Comparison of ENCODE assay signal across 16 cellular contexts in genomic region chr18:2909431-2910140, GRCh38.
A peak's percentile ranks its signal among the peaks of the same experiment; 100 is the strongest.
DNase-seq lines count a peak whose midpoint lies in the region; ATAC-seq and TF ChIP-seq lines count a peak whose summit lies in the region.
"Had no signal": no experiment of that assay in that cellular context is flagged by ENCODE, and none has a peak within 500 bp of the region (broad histone marks: within the 10 kb centered on the region; RNA-seq: fewer than 3 reads in every experiment).

No MANE protein-coding gene starts in this region.

- no peaks in the 10 kb centered on the region for H3K9me3 Mint-ChIP-seq in activated naive CD4-positive, alpha-beta T cell treated with anti-CD3 and anti-CD28 coated beads, Interleukin-2, amount 10 ng/mL, durations not matched to agents 7 days and 5 days
- H3K9me3 Mint-ChIP-seq in activated CD4-positive, alpha-beta memory T cell treated with anti-CD3 and anti-CD28 coated beads for 36 hours = no peaks in the 10 kb centered on the region
- H3K9me3 Mint-ChIP-seq in type B pancreatic cell = no peaks in the 10 kb centered on the region

- H3K27me3 Mint-ChIP-seq in activated naive CD4-positive, alpha-beta T cell treated with anti-CD3 and anti-CD28 coated beads, Interleukin-2, amount 10 ng/mL, durations not matched to agents 7 days and 5 days = no peaks in the 10 kb centered on the region
- no peaks in the 10 kb centered on the region for H3K27me3 Mint-ChIP-seq in activated CD4-positive, alpha-beta memory T cell treated with anti-CD3 and anti-CD28 coated beads for 36 hours
- H3K27me3 Mint-ChIP-seq in type B pancreatic cell = peaks cover 24% of the 10 kb centered on the region

- H3K36me3 Mint-ChIP-seq in activated naive CD4-positive, alpha-beta T cell treated with anti-CD3 and anti-CD28 coated beads, Interleukin-2, amount 10 ng/mL, durations not matched to agents 7 days and 5 days = peaks cover 49% of the 10 kb centered on the region
- peaks cover 23% of the 10 kb centered on the region for H3K36me3 Mint-ChIP-seq in activated CD4-positive, alpha-beta memory T cell treated with anti-CD3 and anti-CD28 coated beads for 36 hours
- peaks cover 6% of the 10 kb centered on the region for H3K36me3 Mint-ChIP-seq in type B pancreatic cell

- H3K4me3 Mint-ChIP-seq in activated naive CD4-positive, alpha-beta T cell treated with anti-CD3 and anti-CD28 coated beads, Interleukin-2, amount 10 ng/mL, durations not matched to agents 7 days and 5 days = peak overlapping the region; percentile 31
- H3K4me3 Mint-ChIP-seq in activated CD4-positive, alpha-beta memory T cell treated with anti-CD3 and anti-CD28 coated beads for 36 hours = no peak overlapping the region
- H3K4me3 Mint-ChIP-seq in type B pancreatic cell = no peak overlapping the region

- no peak for TF ChIP-seq CTCF in type B pancreatic cell (conservative IDR thresholded peaks at IDR 0.05)

- CTCF ChIA-PET in activated naive CD4-positive, alpha-beta T cell treated with anti-CD3 and anti-CD28 coated beads, Interleukin-2, amount 10 ng/mL, durations not matched to agents 7 days and 5 days (lab: Charles Lee) = no interaction called here
- CTCF ChIA-PET in activated CD4-positive, alpha-beta memory T cell treated with anti-CD3 and anti-CD28 coated beads for 36 hours (lab: Charles Lee) = interaction anchor here (1.1 kb wide), 1 partner anchor 220 kb away, joined by 3 read pairs; no protein-coding TSS in a partner anchor

- peak overlapping the region; percentile 63 for H3K27ac Mint-ChIP-seq in activated naive CD4-positive, alpha-beta T cell treated with anti-CD3 and anti-CD28 coated beads, Interleukin-2, amount 10 ng/mL, durations not matched to agents 7 days and 5 days
- peak overlapping the region; percentile 33 for H3K27ac Mint-ChIP-seq in activated CD4-positive, alpha-beta memory T cell treated with anti-CD3 and anti-CD28 coated beads for 36 hours
- no peak overlapping the region for H3K27ac Mint-ChIP-seq in type B pancreatic cell

- DNase-seq in activated naive CD4-positive, alpha-beta T cell treated with anti-CD3 and anti-CD28 coated beads, Interleukin-2, amount 10 ng/mL, durations not matched to agents 7 days and 5 days = no peak
- DNase-seq in activated naive CD4-positive, alpha-beta T cell treated with anti-CD3 and anti-CD28 coated beads, Interleukin-2, amount 50 U/mL, for 16 hours = no peak
- no peak for DNase-seq in activated CD4-positive, alpha-beta memory T cell treated with anti-CD3 and anti-CD28 coated beads for 36 hours
- DNase-seq in islet precursor cell = peak; percentile 35
- DNase-seq in type B pancreatic cell (ENCODE audit: extremely low spot score, unreplicated experiment) = peak; percentile 64
- no peak for DNase-seq in NK-92 treated with Interleukin-12 subunit alpha and Interleukin-12 subunit beta, amount 100 ng/mL, for 24 hours (lab: John Stamatoyannopoulos, UW)
- DNase-seq in NCI-H1436 treated with DMSO at 0.1 percent for 48 hours (lab: John Stamatoyannopoulos, UW) = no peak
- DNase-seq: ACHN, H7, NCI-H1436, NCI-H2227 treated with DMSO at 0.1 percent for 48 hours, T-helper 9 cell, thyroid gland had no signal

- peaks cover 33% of the 10 kb centered on the region for H3K4me1 Mint-ChIP-seq in activated naive CD4-positive, alpha-beta T cell treated with anti-CD3 and anti-CD28 coated beads, Interleukin-2, amount 10 ng/mL, durations not matched to agents 7 days and 5 days
- peaks cover 15% of the 10 kb centered on the region for H3K4me1 Mint-ChIP-seq in activated CD4-positive, alpha-beta memory T cell treated with anti-CD3 and anti-CD28 coated beads for 36 hours (ENCODE audit: low read depth)
- peaks cover 7% of the 10 kb centered on the region for H3K4me1 Mint-ChIP-seq in type B pancreatic cell (ENCODE audit: unreplicated experiment)

- ATAC-seq in GM18909 (IDR thresholded peaks at IDR 0.05; ENCODE audit: poor library complexity, unreplicated experiment) = no peak
- ATAC-seq: activated CD4-positive, CD25-positive, alpha-beta regulatory T cell treated with anti-CD3 and anti-CD28 coated beads, Interleukin-2, amount 50 U/mL, for 24 hours; esophagus mucosa had no signal

- POLR2A ChIA-PET in activated CD4-positive, alpha-beta memory T cell treated with anti-CD3 and anti-CD28 coated beads for 36 hours (lab: Charles Lee) = interaction anchor here (1.2 kb wide), 1 partner anchor 8 kb away, joined by 3 read pairs; no protein-coding TSS in a partner anchor

- intact Hi-C loops in activated CD4-positive, alpha-beta memory T cell treated with anti-CD3 and anti-CD28 coated beads for 36 hours (cut with micrococcal nuclease) = no loop called here

Comparison
In these comparisons a context has a peak if more than half of its experiments do, and no peak if none do; other contexts are left out.
1. DNase-seq: peak in islet precursor cell (single experiment) and type B pancreatic cell (single experiment); none in activated naive CD4-positive, alpha-beta T cell treated with anti-CD3 and anti-CD28 coated beads, Interleukin-2, amount 10 ng/mL, durations not matched to agents 7 days and 5 days (single experiment), activated naive CD4-positive, alpha-beta T cell treated with anti-CD3 and anti-CD28 coated beads, Interleukin-2, amount 50 U/mL, for 16 hours (single experiment), activated CD4-positive, alpha-beta memory T cell treated with anti-CD3 and anti-CD28 coated beads for 36 hours (single experiment), NK-92 treated with Interleukin-12 subunit alpha and Interleukin-12 subunit beta, amount 100 ng/mL, for 24 hours (single experiment) and NCI-H1436 treated with DMSO at 0.1 percent for 48 hours (single experiment).